In genomic region chr3:48739617-48739954, GRCh38 we compare ENCODE assay signal across 1 cellular context.
TF ChIP-seq lines count a peak whose summit lies in the region.

No MANE protein-coding gene starts in this region.

TF ChIP-seq in HepG2, 621 proteins besides CTCF, POLR2A, EP300 and RAD21 (continues in another document):
- TF ChIP-seq HDAC6 (IDR thresholded peaks at IDR 0.05; ENCODE audit: low read depth, low read length) (no peak), PHF8 (CRISPR knock-in tag; IDR thresholded peaks at IDR 0.05) (no peak), ZNF562 (CRISPR knock-in tag; IDR thresholded peaks at IDR 0.05; ENCODE audit: borderline replicate concordance) (no peak), ZBTB14 (CRISPR knock-in tag; IDR thresholded peaks at IDR 0.05) (peak; percentile 15; the same call in 1 of the 2 replicates), ZNF468 (CRISPR knock-in tag; IDR thresholded peaks at IDR 0.05) (no peak), TRAFD1 (CRISPR knock-in tag; IDR thresholded peaks at IDR 0.05; ENCODE audit: borderline replicate concordance) (peak; percentile 26; the same call in 1 of the 2 replicates), ZBTB38 (CRISPR knock-in tag; IDR thresholded peaks at IDR 0.05) (no peak), ZNF713 (CRISPR knock-in tag; IDR thresholded peaks at IDR 0.05) (no peak), ZFYVE20 (CRISPR knock-in tag; IDR thresholded peaks at IDR 0.05; ENCODE audit: borderline replicate concordance, low read depth) (no peak), CBX5 (CRISPR knock-in tag; IDR thresholded peaks at IDR 0.05; ENCODE audit: borderline replicate concordance) (no peak), CENPX (CRISPR knock-in tag; IDR thresholded peaks at IDR 0.05) (no peak), ZNF317 (CRISPR knock-in tag; IDR thresholded peaks at IDR 0.05) (no peak), ZBTB33 (CRISPR knock-in tag; IDR thresholded peaks at IDR 0.05) (no peak), LBX2 (CRISPR knock-in tag; IDR thresholded peaks at IDR 0.05; ENCODE audit: borderline replicate concordance) (0 out of 2 replicates have a peak, but pooled peaks have one; percentile 10), ZNF282 (IDR thresholded peaks at IDR 0.05; ENCODE audit: partially characterized antibody) (no peak), ZNF207 (IDR thresholded peaks at IDR 0.05; ENCODE audit: borderline replicate concordance) (no peak), SKI (IDR thresholded peaks at IDR 0.05; ENCODE audit: partially characterized antibody) (no peak), SOX13 (IDR thresholded peaks at IDR 0.05) (no peak), SOX13 (CRISPR knock-in tag; conservative IDR thresholded peaks at IDR 0.05 in 1 of 2, IDR thresholded peaks at IDR 0.05 in 1 of 2) (no peak), REXO4 (CRISPR knock-in tag; IDR thresholded peaks at IDR 0.05; ENCODE audit: borderline replicate concordance) (no peak), HNRNPK (IDR thresholded peaks at IDR 0.05; ENCODE audit: low read depth, low read length, poor library complexity, severe bottlenecking) (no peak), RNF2 (conservative IDR thresholded peaks at IDR 0.05; ENCODE audit: low read depth) (no peak), MNT (IDR thresholded peaks at IDR 0.05) (no peak), NR3C1 (CRISPR knock-in tag; IDR thresholded peaks at IDR 0.05) (no peak), MIER2 (CRISPR knock-in tag; IDR thresholded peaks at IDR 0.05) (no peak), ZNF616 (CRISPR knock-in tag; IDR thresholded peaks at IDR 0.05; ENCODE audit: low read depth) (no peak), PAF1 (CRISPR knock-in tag; IDR thresholded peaks at IDR 0.05) (no peak), ZNF354B (CRISPR knock-in tag; IDR thresholded peaks at IDR 0.05) (0 out of 2 replicates have a peak, but pooled peaks have one; percentile 88), FOXK1 (CRISPR knock-in tag; IDR thresholded peaks at IDR 0.05; ENCODE audit: borderline replicate concordance, low read depth) (no peak), TBX3 (IDR thresholded peaks at IDR 0.05; ENCODE audit: borderline replicate concordance) (no peak), RFXAP (CRISPR knock-in tag; IDR thresholded peaks at IDR 0.05; ENCODE audit: borderline replicate concordance) (no peak), PLRG1 (conservative IDR thresholded peaks at IDR 0.05) (no peak), SSRP1 (CRISPR knock-in tag; IDR thresholded peaks at IDR 0.05) (no peak), RBAK (CRISPR knock-in tag; IDR thresholded peaks at IDR 0.05) (no peak), NKX3-1 (CRISPR knock-in tag; IDR thresholded peaks at IDR 0.05) (no peak), ZNF737 (CRISPR knock-in tag; IDR thresholded peaks at IDR 0.05; ENCODE audit: borderline replicate concordance) (peak; percentile 33; the same call in 1 of the 2 replicates), ZIK1 (CRISPR knock-in tag; IDR thresholded peaks at IDR 0.05; ENCODE audit: borderline replicate concordance, low read depth) (0 out of 2 replicates have a peak, but pooled peaks have one; percentile 8), ZNF598 (CRISPR knock-in tag; IDR thresholded peaks at IDR 0.05; ENCODE audit: borderline replicate concordance) (no peak), SKIL (CRISPR knock-in tag; IDR thresholded peaks at IDR 0.05; ENCODE audit: borderline replicate concordance) (no peak), PATZ1 (CRISPR knock-in tag; IDR thresholded peaks at IDR 0.05) (no peak), FOXO4 (CRISPR knock-in tag; conservative IDR thresholded peaks at IDR 0.05) (no peak), ZNF672 (CRISPR knock-in tag; IDR thresholded peaks at IDR 0.05) (no peak), FOXA1 (IDR thresholded peaks at IDR 0.05) (no peak), FOXA1 (CRISPR knock-in tag; IDR thresholded peaks at IDR 0.05) (no peak)
- TF ChIP-seq, protein P1, sequence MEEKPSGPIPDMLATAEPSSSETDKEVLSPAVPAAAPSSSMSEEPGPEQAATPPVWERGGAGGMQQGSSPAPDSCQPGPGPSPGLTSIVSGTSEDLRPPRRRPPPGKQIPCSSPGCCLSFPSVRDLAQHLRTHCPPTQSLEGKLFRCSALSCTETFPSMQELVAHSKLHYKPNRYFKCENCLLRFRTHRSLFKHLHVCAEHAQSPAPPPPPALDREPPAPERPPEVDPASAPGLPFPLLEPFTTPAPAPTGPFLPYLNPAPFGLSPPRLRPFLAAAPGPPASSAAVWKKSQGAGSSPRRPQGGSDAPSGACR (CRISPR knock-in tag; IDR thresholded peaks at IDR 0.05), result no peak
- TF ChIP-seq, protein P2, sequence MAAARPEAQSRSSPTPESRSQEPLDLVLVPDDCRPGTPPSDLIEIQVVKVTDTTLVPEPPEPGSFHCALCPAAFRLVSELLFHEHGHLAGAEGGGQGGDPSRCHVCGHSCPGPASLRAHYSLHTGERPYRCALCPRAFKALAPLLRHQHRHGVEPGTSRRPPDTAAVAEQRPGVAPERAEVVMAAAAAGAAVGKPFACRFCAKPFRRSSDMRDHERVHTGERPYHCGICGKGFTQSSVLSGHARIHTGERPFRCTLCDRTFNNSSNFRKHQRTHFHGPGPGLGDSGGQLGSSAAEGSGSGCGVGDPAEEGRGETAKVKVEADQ (CRISPR knock-in tag; IDR thresholded peaks at IDR 0.05; ENCODE audit: borderline replicate concordance), result no peak
- TF ChIP-seq, protein P3, sequence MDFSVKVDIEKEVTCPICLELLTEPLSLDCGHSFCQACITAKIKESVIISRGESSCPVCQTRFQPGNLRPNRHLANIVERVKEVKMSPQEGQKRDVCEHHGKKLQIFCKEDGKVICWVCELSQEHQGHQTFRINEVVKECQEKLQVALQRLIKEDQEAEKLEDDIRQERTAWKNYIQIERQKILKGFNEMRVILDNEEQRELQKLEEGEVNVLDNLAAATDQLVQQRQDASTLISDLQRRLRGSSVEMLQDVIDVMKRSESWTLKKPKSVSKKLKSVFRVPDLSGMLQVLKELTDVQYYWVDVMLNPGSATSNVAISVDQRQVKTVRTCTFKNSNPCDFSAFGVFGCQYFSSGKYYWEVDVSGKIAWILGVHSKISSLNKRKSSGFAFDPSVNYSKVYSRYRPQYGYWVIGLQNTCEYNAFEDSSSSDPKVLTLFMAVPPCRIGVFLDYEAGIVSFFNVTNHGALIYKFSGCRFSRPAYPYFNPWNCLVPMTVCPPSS (IDR thresholded peaks at IDR 0.05), result no peak
- TF ChIP-seq, protein P4, sequence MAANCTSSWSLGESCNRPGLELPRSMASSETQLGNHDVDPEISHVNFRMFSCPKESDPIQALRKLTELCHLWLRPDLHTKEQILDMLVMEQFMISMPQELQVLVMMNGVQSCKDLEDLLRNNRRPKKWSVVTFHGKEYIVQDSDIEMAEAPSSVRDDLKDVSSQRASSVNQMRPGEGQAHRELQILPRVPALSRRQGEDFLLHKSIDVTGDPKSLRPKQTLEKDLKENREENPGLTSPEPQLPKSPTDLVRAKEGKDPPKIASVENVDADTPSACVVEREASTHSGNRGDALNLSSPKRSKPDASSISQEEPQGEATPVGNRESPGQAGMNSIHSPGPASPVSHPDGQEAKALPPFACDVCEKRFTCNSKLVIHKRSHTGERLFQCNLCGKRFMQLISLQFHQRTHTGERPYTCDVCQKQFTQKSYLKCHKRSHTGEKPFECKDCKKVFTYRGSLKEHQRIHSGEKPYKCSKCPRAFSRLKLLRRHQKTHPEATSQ (CRISPR knock-in tag; IDR thresholded peaks at IDR 0.05; ENCODE audit: borderline replicate concordance), result no peak
